In the genomic region with DNA sequence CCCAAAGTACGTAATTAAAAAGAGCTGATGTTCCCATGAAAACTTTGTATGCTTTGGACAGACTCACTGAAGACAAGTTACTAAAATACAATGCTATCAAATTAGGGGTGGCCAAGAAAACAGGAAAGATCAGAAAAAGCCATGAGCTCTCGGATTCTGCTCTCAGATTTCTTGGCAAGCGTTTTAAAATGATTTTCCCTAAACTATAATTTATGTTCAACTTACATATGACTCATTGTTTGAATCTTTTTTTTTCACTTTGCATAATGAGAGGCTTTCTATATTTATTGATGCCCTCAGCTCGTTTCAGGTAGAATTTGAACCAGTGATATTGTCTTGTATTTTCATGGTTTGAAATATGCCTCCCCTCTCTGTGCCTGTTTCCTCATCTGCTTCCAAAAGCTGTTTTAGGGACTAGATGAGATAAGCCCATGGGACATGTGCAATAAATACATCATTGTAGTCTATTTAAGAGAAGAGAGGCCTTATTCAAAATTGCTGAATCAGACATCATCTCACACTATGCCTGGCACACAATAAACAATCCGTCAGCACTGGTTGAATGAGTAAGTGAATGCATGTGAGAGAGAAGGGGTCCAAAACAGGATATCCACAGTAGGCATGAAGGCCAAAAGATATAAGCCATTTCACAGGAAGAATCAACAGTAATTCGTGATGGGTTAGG, we compare ENCODE assay signal across 14 cellular contexts.
"Had no signal": no experiment of that assay in that cellular context is flagged by ENCODE, and none has a peak within 500 bp of the region (broad histone marks: within the 10 kb centered on the region; RNA-seq: fewer than 3 reads in every experiment).

No MANE protein-coding gene starts in this region.

- DNase-seq: activated CD4-positive, alpha-beta memory T cell treated with anti-CD3 and anti-CD28 coated beads, Interleukin-2, amount 10 ng/mL, durations not matched to agents 7 days and 5 days; activated CD4-positive, alpha-beta T cell treated with anti-CD3 and anti-CD28 coated beads for 36 hours; activated gamma-delta T cell treated with Interleukin-2 at 50 U/mL for 16 hours; activated naive CD8-positive, alpha-beta T cell treated with anti-CD3 and anti-CD28 coated beads for 36 hours; activated T-cell treated with anti-CD3 and anti-CD28 coated beads, Interleukin-2, amount 50 U/mL, for 72 hours; esophagus squamous epithelium; stimulated activated naive CD4-positive, alpha-beta T cell; substantia nigra; SW 1271; T-helper 9 cell; WERI-Rb-1 had no signal

- H3K27me3 ChIP-seq: esophagus squamous epithelium, hepatocyte had no signal

- H3K36me3 ChIP-seq: esophagus squamous epithelium, WERI-Rb-1 had no signal

- H3K27ac Mint-ChIP-seq: activated CD4-positive, alpha-beta memory T cell treated with anti-CD3 and anti-CD28 coated beads, Interleukin-2, amount 10 ng/mL, durations not matched to agents 7 days and 5 days; activated CD4-positive, alpha-beta T cell treated with anti-CD3 and anti-CD28 coated beads for 36 hours; activated naive CD8-positive, alpha-beta T cell treated with anti-CD3 and anti-CD28 coated beads for 36 hours; activated T-cell treated with anti-CD3 and anti-CD28 coated beads, Interleukin-2, amount 50 U/mL, for 72 hours; type B pancreatic cell had no signal

- H3K9me3 Mint-ChIP-seq: activated CD4-positive, alpha-beta memory T cell treated with anti-CD3 and anti-CD28 coated beads, Interleukin-2, amount 10 ng/mL, durations not matched to agents 7 days and 5 days; activated naive CD8-positive, alpha-beta T cell treated with anti-CD3 and anti-CD28 coated beads for 36 hours; activated T-cell treated with anti-CD3 and anti-CD28 coated beads, Interleukin-2, amount 50 U/mL, for 72 hours; type B pancreatic cell had no signal

- H3K9me3 ChIP-seq: esophagus squamous epithelium had no signal

- H3K4me3 Mint-ChIP-seq: activated CD4-positive, alpha-beta memory T cell treated with anti-CD3 and anti-CD28 coated beads, Interleukin-2, amount 10 ng/mL, durations not matched to agents 7 days and 5 days; activated CD4-positive, alpha-beta T cell treated with anti-CD3 and anti-CD28 coated beads for 36 hours; activated naive CD8-positive, alpha-beta T cell treated with anti-CD3 and anti-CD28 coated beads for 36 hours; activated T-cell treated with anti-CD3 and anti-CD28 coated beads, Interleukin-2, amount 50 U/mL, for 72 hours; type B pancreatic cell had no signal

- H3K27me3 Mint-ChIP-seq: activated CD4-positive, alpha-beta T cell treated with anti-CD3 and anti-CD28 coated beads for 36 hours had no signal

- H3K4me2 ChIP-seq: hepatocyte had no signal

- H3K36me3 Mint-ChIP-seq: activated naive CD8-positive, alpha-beta T cell treated with anti-CD3 and anti-CD28 coated beads for 36 hours had no signal

- H3K4me3 ChIP-seq: esophagus squamous epithelium, hepatocyte had no signal

- H3K27ac ChIP-seq: esophagus squamous epithelium, hepatocyte, WERI-Rb-1 had no signal

- ATAC-seq: activated CD4-positive, alpha-beta T cell treated with anti-CD3 and anti-CD28 coated beads for 36 hours; activated T-cell treated with anti-CD3 and anti-CD28 coated beads, Interleukin-2, amount 50 U/mL, for 72 hours; sciatic nerve had no signal

- H2AFZ ChIP-seq: hepatocyte had no signal
